In the genomic region with DNA sequence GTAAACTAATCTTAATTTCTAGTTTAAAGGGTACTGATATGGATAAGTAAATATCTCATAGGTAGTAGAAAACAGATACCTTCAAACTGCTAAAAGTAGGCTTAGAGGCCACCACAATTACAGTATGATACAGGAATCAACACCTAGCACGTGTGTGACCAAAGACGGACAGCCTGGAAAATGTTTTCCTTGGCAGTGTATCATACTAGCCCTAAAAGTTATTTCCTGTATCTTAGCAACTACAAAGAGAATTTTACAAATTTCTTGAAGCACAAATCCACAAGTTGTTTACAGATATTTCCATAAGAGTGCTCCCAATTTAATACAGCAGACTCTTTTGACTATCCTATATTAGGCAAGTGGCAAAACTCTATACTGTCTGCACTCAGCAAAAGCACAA, we compare ENCODE assay signal across 20 cellular contexts.
"Had no signal": no experiment of that assay in that cellular context is flagged by ENCODE, and none has a peak within 500 bp of the region (broad histone marks: within the 10 kb centered on the region; RNA-seq: fewer than 3 reads in every experiment).

No MANE protein-coding gene starts in this region.

- H3K4me1 ChIP-seq: breast epithelium had no signal

- DNase-seq: activated CD4-positive, alpha-beta memory T cell treated with anti-CD3 and anti-CD28 coated beads, Interleukin-2, amount 10 ng/mL, durations not matched to agents 7 days and 5 days; activated CD4-positive, alpha-beta T cell treated with anti-CD3 and anti-CD28 coated beads for 36 hours; activated CD8-positive, alpha-beta memory T cell treated with anti-CD3 and anti-CD28 coated beads, Interleukin-2, amount 10 ng/mL, durations not matched to agents 7 days and 5 days; activated naive CD4-positive, alpha-beta T cell; activated naive CD8-positive, alpha-beta T cell treated with anti-CD3 and anti-CD28 coated beads, Interleukin-2, amount 10 ng/mL, durations not matched to agents 7 days and 5 days; effector memory CD8-positive, alpha-beta T cell; immature natural killer cell; left cardiac atrium; nephron progenitor cell; nucleus accumbens; right cardiac atrium; transverse colon had no signal

- H3K36me3 ChIP-seq: breast epithelium, transverse colon, vagina had no signal

- FAIRE-seq: TTC549 had no signal

- H3K9me3 Mint-ChIP-seq: activated CD4-positive, alpha-beta memory T cell treated with anti-CD3 and anti-CD28 coated beads, Interleukin-2, amount 10 ng/mL, durations not matched to agents 7 days and 5 days; activated naive CD8-positive, alpha-beta T cell treated with anti-CD3 and anti-CD28 coated beads, Interleukin-2, amount 10 ng/mL, durations not matched to agents 7 days and 5 days; effector memory CD8-positive, alpha-beta T cell; immature natural killer cell; nephron progenitor cell; stimulated activated naive CD8-positive, alpha-beta T cell treated with anti-CD3 and anti-CD28 coated beads, Interleukin-15, Interleukin-2, amounts not matched to agents 100 ng/mL and 50 ng/mL, for 24 hours; T-helper 2 cell treated with Interferon-gamma antibody and Interleukin-4, amounts not matched to agents 5 μg/mL and 100 μg/mL, for 36 hours; WTC11 had no signal

- ATAC-seq: activated CD4-positive, alpha-beta T cell treated with anti-CD3 and anti-CD28 coated beads for 36 hours; activated CD8-positive, alpha-beta memory T cell treated with anti-CD3 and anti-CD28 coated beads, Interleukin-2, amount 10 ng/mL, durations not matched to agents 7 days and 5 days; effector memory CD8-positive, alpha-beta T cell; left cardiac atrium had no signal

- H3K27ac Mint-ChIP-seq: activated CD4-positive, alpha-beta memory T cell treated with anti-CD3 and anti-CD28 coated beads, Interleukin-2, amount 10 ng/mL, durations not matched to agents 7 days and 5 days; activated CD4-positive, alpha-beta T cell treated with anti-CD3 and anti-CD28 coated beads for 36 hours; activated CD8-positive, alpha-beta memory T cell treated with anti-CD3 and anti-CD28 coated beads, Interleukin-2, amount 10 ng/mL, durations not matched to agents 7 days and 5 days; activated naive CD8-positive, alpha-beta T cell treated with anti-CD3 and anti-CD28 coated beads, Interleukin-2, amount 10 ng/mL, durations not matched to agents 7 days and 5 days; effector memory CD8-positive, alpha-beta T cell; immature natural killer cell; nephron progenitor cell; T-helper 2 cell treated with Interferon-gamma antibody and Interleukin-4, amounts not matched to agents 5 μg/mL and 100 μg/mL, for 36 hours; WTC11 had no signal

- H3K4me3 Mint-ChIP-seq: activated CD4-positive, alpha-beta memory T cell treated with anti-CD3 and anti-CD28 coated beads, Interleukin-2, amount 10 ng/mL, durations not matched to agents 7 days and 5 days; activated CD4-positive, alpha-beta T cell treated with anti-CD3 and anti-CD28 coated beads for 36 hours; activated CD8-positive, alpha-beta memory T cell treated with anti-CD3 and anti-CD28 coated beads, Interleukin-2, amount 10 ng/mL, durations not matched to agents 7 days and 5 days; activated naive CD8-positive, alpha-beta T cell treated with anti-CD3 and anti-CD28 coated beads, Interleukin-2, amount 10 ng/mL, durations not matched to agents 7 days and 5 days; effector memory CD8-positive, alpha-beta T cell; immature natural killer cell; nephron progenitor cell; T-helper 2 cell treated with Interferon-gamma antibody and Interleukin-4, amounts not matched to agents 5 μg/mL and 100 μg/mL, for 36 hours; WTC11 had no signal

- H3K27me3 Mint-ChIP-seq: activated CD4-positive, alpha-beta memory T cell treated with anti-CD3 and anti-CD28 coated beads, Interleukin-2, amount 10 ng/mL, durations not matched to agents 7 days and 5 days; activated CD4-positive, alpha-beta T cell treated with anti-CD3 and anti-CD28 coated beads for 36 hours; activated CD8-positive, alpha-beta memory T cell treated with anti-CD3 and anti-CD28 coated beads, Interleukin-2, amount 10 ng/mL, durations not matched to agents 7 days and 5 days; activated naive CD8-positive, alpha-beta T cell treated with anti-CD3 and anti-CD28 coated beads, Interleukin-2, amount 10 ng/mL, durations not matched to agents 7 days and 5 days; effector memory CD8-positive, alpha-beta T cell; stimulated activated naive CD8-positive, alpha-beta T cell treated with anti-CD3 and anti-CD28 coated beads, Interleukin-15, Interleukin-2, amounts not matched to agents 100 ng/mL and 50 ng/mL, for 24 hours had no signal

- H3K27me3 ChIP-seq: breast epithelium, transverse colon, vagina had no signal

- H3K9me3 ChIP-seq: breast epithelium, transverse colon, vagina had no signal

- H3K27ac ChIP-seq: breast epithelium, transverse colon, vagina had no signal

- H3K4me3 ChIP-seq: breast epithelium, lung, skin epidermis, transverse colon, vagina had no signal
